Comparison of ENCODE assay signal across 1 cellular context in genomic region chr18:62837011-62837410, GRCh38.
TF ChIP-seq lines count a peak whose summit lies in the region.

No MANE protein-coding gene starts in this region.

TF ChIP-seq in WTC11, 78 proteins besides CTCF, POLR2A, EP300 and RAD21 (continued from another document):
- TF ChIP-seq MYBL2 (CRISPR knock-in tag; IDR thresholded peaks at IDR 0.05) (no peak), JUN (CRISPR knock-in tag; IDR thresholded peaks at IDR 0.05) (no peak), ATF1 (CRISPR knock-in tag; IDR thresholded peaks at IDR 0.05) (no peak), AR (CRISPR knock-in tag; IDR thresholded peaks at IDR 0.05) (no peak)
